11 cellular contexts compared by ENCODE assay signal in genomic region chr22:23184764-23185113, GRCh38. TPM values are rescaled to one million over a fixed set of nuclear protein-coding genes. Genes with fewer than 3 reads are reported as not detected.
DNase-seq lines count a peak whose midpoint lies in the region; ATAC-seq, FAIRE-seq and TF ChIP-seq lines count a peak whose summit lies in the region.
"Had no signal": no experiment of that assay in that cellular context is flagged by ENCODE, and none has a peak within 500 bp of the region (broad histone marks: within the 10 kb centered on the region; RNA-seq: fewer than 3 reads in every experiment).

No MANE protein-coding gene starts in this region.

- peaks cover 4% of the 10 kb centered on the region for H3K36me3 ChIP-seq in A673 (ENCODE audit: insufficient read depth, low read length, poor library complexity, severe bottlenecking)
- peaks cover 71% of the 10 kb centered on the region for H3K36me3 ChIP-seq in DOHH2 (ENCODE audit: control insufficient read depth, low read length)
- peaks cover 22% of the 10 kb centered on the region for H3K36me3 ChIP-seq in SJCRH30
- H3K36me3 ChIP-seq in hepatocyte (replicated peaks; ENCODE audit: insufficient read depth, low read depth): no peaks in the 10 kb centered on the region
- H3K36me3 ChIP-seq in left lung: no peaks in the 10 kb centered on the region
- peaks cover 32% of the 10 kb centered on the region for H3K36me3 ChIP-seq in brain microvascular endothelial cell (replicated peaks)
- H3K36me3 ChIP-seq: sigmoid colon had no signal

- POLR2A ChIA-PET in A673 (lab: Charles Lee; ENCODE audit: low non-redundant PET): no interaction called here

- TF ChIP-seq POLR2A in H54 (IDR thresholded peaks at IDR 0.05; ENCODE audit: low read depth, low read length): no peak

- H3K4me1 ChIP-seq in A673 (ENCODE audit: insufficient read depth, low read length, poor library complexity, severe bottlenecking): peaks cover 32% of the 10 kb centered on the region
- peaks cover 65% of the 10 kb centered on the region for H3K4me1 ChIP-seq in DOHH2 (ENCODE audit: control insufficient read depth, low read length)
- H3K4me1 ChIP-seq in SJCRH30: peaks cover 41% of the 10 kb centered on the region
- H3K4me1 ChIP-seq in hepatocyte (ENCODE audit: insufficient read depth): peaks cover 42% of the 10 kb centered on the region
- peaks cover 22 to 69% of the 10 kb centered on the region in 2 donors for H3K4me1 ChIP-seq in left lung

- peak overlapping the region; percentile 23 for H3K27ac ChIP-seq in A673 (ENCODE audit: low read depth, low read length, poor library complexity, severe bottlenecking)
- H3K27ac ChIP-seq in DOHH2 (ENCODE audit: low read depth, low read length): peak overlapping the region; percentile 46
- H3K27ac ChIP-seq in SJCRH30: peak overlapping the region; percentile 61
- no peak overlapping the region for H3K27ac ChIP-seq in hepatocyte
- H3K27ac ChIP-seq in left lung: peak overlapping the region in 1 of 2 donors; percentile 84
- no peak overlapping the region for H3K27ac ChIP-seq in brain microvascular endothelial cell

- DNase-seq in A673 (ENCODE audit: low spot score): no peak
- DNase-seq in SJCRH30: peak; percentile 33 to 71
- DNase-seq in hepatocyte (ENCODE audit: low spot score): no peak
- no peak for DNase-seq in left lung
- DNase-seq in H54 (ENCODE audit: insufficient read length, low spot score): no peak
- DNase-seq in activated gamma-delta T cell treated with Interleukin-2 at 50 U/mL for 16 hours: no peak
- no peak for DNase-seq in brain microvascular endothelial cell
- DNase-seq: activated CD4-positive, alpha-beta T cell treated with anti-CD3 and anti-CD28 coated beads, Interleukin-2, amount 50 U/mL, for 1 hour; sigmoid colon had no signal

- ATAC-seq in left lung: no peak
- ATAC-seq: Right ventricle myocardium inferior had no signal

- H4K20me1 ChIP-seq in DOHH2 (ENCODE audit: control insufficient read depth, insufficient read depth, low read depth, low read length) (peaks cover 34% of the 10 kb centered on the region), hepatocyte (ENCODE audit: insufficient read depth, poor library complexity, severe bottlenecking) (peaks cover 83% of the 10 kb centered on the region)

- H3K9me2 ChIP-seq in DOHH2 (replicated peaks; ENCODE audit: control insufficient read depth, low read length): no peaks in the 10 kb centered on the region
- H3K9me2 ChIP-seq in hepatocyte (replicated peaks; ENCODE audit: insufficient read depth): no peaks in the 10 kb centered on the region

- BruUV-seq in A673 (replicated peaks; lab: Mats Ljungman, UMichigan): no TSS peak

- H3K4me2 ChIP-seq in DOHH2 (ENCODE audit: low read length): peak overlapping the region; percentile 91
- peak overlapping the region; percentile 97 for H3K4me2 ChIP-seq in hepatocyte

- H3K9me3 ChIP-seq in A673 (ENCODE audit: low read depth, low read length, poor library complexity, severe bottlenecking) (no peaks in the 10 kb centered on the region), DOHH2 (ENCODE audit: control insufficient read depth, insufficient read depth, low read length) (no peaks in the 10 kb centered on the region), SJCRH30 (replicated peaks) (no peaks in the 10 kb centered on the region), hepatocyte (ENCODE audit: low read depth) (no peaks in the 10 kb centered on the region), left lung (no peaks in the 10 kb centered on the region)
- H3K9me3 ChIP-seq: sigmoid colon had no signal

- CTCF ChIA-PET in A673 (lab: Charles Lee): no interaction called here

- intact Hi-C loops in A673 (cut with micrococcal nuclease; ENCODE audit: unreplicated experiment) (no loop called here), left lung (cut with DNase I) (loop anchor here in 1 of 2 donors (5.0 kb wide), 1 partner anchor 33 kb away; no protein-coding TSS in a partner anchor)

- no peak overlapping the region for H2AFZ ChIP-seq in hepatocyte

- H3K27me3 ChIP-seq in A673 (replicated peaks; ENCODE audit: insufficient read depth, low read depth, low read length, poor library complexity) (no peaks in the 10 kb centered on the region), DOHH2 (ENCODE audit: control insufficient read depth, low read length) (no peaks in the 10 kb centered on the region), SJCRH30 (no peaks in the 10 kb centered on the region), hepatocyte (no peaks in the 10 kb centered on the region), left lung (no peaks in the 10 kb centered on the region), brain microvascular endothelial cell (replicated peaks) (no peaks in the 10 kb centered on the region)
- H3K27me3 ChIP-seq: sigmoid colon had no signal

- 82% methylated on average over 5 of the region's 5 CpGs for WGBS in hepatocyte (ENCODE audit: low lambda C conversion rate, missing lambda C conversion rate)

- H3F3A ChIP-seq in DOHH2 (ENCODE audit: control insufficient read depth, insufficient read depth): peaks cover 5% of the 10 kb centered on the region; the same call in 1 of the 2 replicates

- in situ Hi-C loops in brain microvascular endothelial cell (cut with HindIII; ENCODE audit: low pct_ligation_motif_present, low sequenced_read_pairs): no loop called here

- TF ChIP-seq CTCF in A673 (conservative IDR thresholded peaks at IDR 0.05; ENCODE audit: low read depth, low read length): no peak
- TF ChIP-seq CTCF in DOHH2 (IDR thresholded peaks at IDR 0.05; ENCODE audit: low read depth, low read length, poor library complexity, severe bottlenecking): no peak
- no peak for TF ChIP-seq CTCF in hepatocyte (IDR thresholded peaks at IDR 0.05; ENCODE audit: poor library complexity)
- TF ChIP-seq CTCF in left lung (IDR thresholded peaks at IDR 0.05): no peak
- no peak for TF ChIP-seq CTCF in brain microvascular endothelial cell (IDR thresholded peaks at IDR 0.05; ENCODE audit: low read depth, low read length, missing control alignments)

- H3K79me2 ChIP-seq in DOHH2 (ENCODE audit: control insufficient read depth, low read length): peaks cover 90% of the 10 kb centered on the region
- H3K79me2 ChIP-seq in hepatocyte: peaks cover 86% of the 10 kb centered on the region

- no peak overlapping the region for H3K4me3 ChIP-seq in A673 (ENCODE audit: low read depth, low read length, poor library complexity, severe bottlenecking)
- peak overlapping the region; percentile 90 for H3K4me3 ChIP-seq in DOHH2 (ENCODE audit: low read length)
- no peak overlapping the region for H3K4me3 ChIP-seq in SJCRH30
- H3K4me3 ChIP-seq in hepatocyte: no peak overlapping the region
- H3K4me3 ChIP-seq in left lung: no peak overlapping the region
- H3K4me3 ChIP-seq in brain microvascular endothelial cell (ENCODE audit: low read depth, low read length): no peak overlapping the region

- FAIRE-seq in H54 (lab: Jason Lieb, UNC): no peak

RNA-seq across cellular contexts. Expression of gene BCR, which starts 4.4 kb away (rescaled TPM):
- total RNA-seq in A673 (2021): 62.5 and 63.1 TPM in 2 replicates
- 24.9 and 27.2 TPM in 2 replicates for total RNA-seq in SJCRH30 (2014; rRNA removed; shearing (Covaris generic))
- 42.2 and 50.4 TPM in 2 replicates for total RNA-seq in hepatocyte
- polyA plus RNA-seq in hepatocyte: 38.8 and 41.3 TPM in 2 replicates
- total RNA-seq in left lung: 10 to 100 TPM; 66.1 to 70.4 TPM

RNA-seq across cellular contexts. Expression of gene RAB36, which starts 39.5 kb away (rescaled TPM):
- total RNA-seq in A673 (2021) (4.1 and 4.9 TPM in 2 replicates), hepatocyte (1.8 and 2.7 TPM in 2 replicates), left lung (1 to 10 TPM; 3.8 to 10.0 TPM)
- total RNA-seq in SJCRH30 (2014; rRNA removed; shearing (Covaris generic)): not detected in 2 replicates
- polyA plus RNA-seq in hepatocyte: 4.8 and 5.3 TPM in 2 replicates

RNA-seq across cellular contexts. Expression of gene RSPH14, which starts 42.9 kb away (rescaled TPM):
- total RNA-seq in A673 (2021): 0.55 TPM in 1 of 2 replicates, not detected in the other
- total RNA-seq in SJCRH30 (2014; rRNA removed; shearing (Covaris generic)): not detected in 2 replicates
- not detected in 2 replicates for total RNA-seq in hepatocyte
- 1.0 and 1.4 TPM in 2 replicates for polyA plus RNA-seq in hepatocyte
- total RNA-seq in left lung: 1 to 10 TPM in 1 of 2 donors, under 1 TPM in 1; 0.41 to 1.8 TPM
- total RNA-seq: Right ventricle myocardium inferior had no signal

Comparison
In these comparisons a context has a peak if more than half of its experiments do, and no peak if none do; other contexts are left out.
1. DNase-seq: peak in SJCRH30 (2 of 2); none in A673 (single experiment), hepatocyte (single experiment), left lung (0 of 2), H54 (single experiment), activated gamma-delta T cell treated with Interleukin-2 at 50 U/mL for 16 hours (single experiment) and brain microvascular endothelial cell (single experiment).
2. H3K27ac ChIP-seq: peak in A673 (single experiment), DOHH2 (single experiment) and SJCRH30 (single experiment); none in hepatocyte (single experiment) and brain microvascular endothelial cell (single experiment).